In genomic region chr18:34817636-34818035, GRCh38 we compare ENCODE assay signal across 22 cellular contexts.
DNase-seq lines count a peak whose midpoint lies in the region; ATAC-seq and TF ChIP-seq lines count a peak whose summit lies in the region.
"Had no signal": no experiment of that assay in that cellular context is flagged by ENCODE, and none has a peak within 500 bp of the region (broad histone marks: within the 10 kb centered on the region; RNA-seq: fewer than 3 reads in every experiment).

No MANE protein-coding gene starts in this region.

- no peak overlapping the region for H3K9ac ChIP-seq in H9 (ENCODE audit: extremely low read depth, insufficient read length, low read length)
- H3K9ac ChIP-seq: BLaER1 treated with 17β-estradiol and CSF1 and Interleukin-3, amounts not matched to agents 10 nM and 100 nM had no signal

- no peak for DNase-seq in H9
- DNase-seq in caudate nucleus (lab: John Stamatoyannopoulos, UW) = peak in 7 of 61 donors; percentile 2 to 45 (median 31)
- peak; percentile 80 for DNase-seq in medulla oblongata (ENCODE audit: extremely low spot score)
- DNase-seq in substantia nigra (lab: John Stamatoyannopoulos, UW) = peak in 2 of 49 donors; percentile 17 to 20
- no peak for DNase-seq in DMS 273 (lab: John Stamatoyannopoulos, UW; ENCODE audit: unreplicated experiment)
- DNase-seq: CD4-positive, alpha-beta T cell; DMS53; GOT3; HCEC 1CT; IMR-90; KG1; NCI-H1048; NCI-H1417 treated with DMSO at 0.1 percent for 48 hours; NCI-H187; NCI-H2081 treated with DMSO at 0.1 percent for 48 hours; NCI-H524; NCI-H774; SIG-M5 had no signal

- H3K4me3 Mint-ChIP-seq in H9 = no peak overlapping the region
- H3K4me3 Mint-ChIP-seq: CD4-positive, alpha-beta T cell had no signal

- no peak for TF ChIP-seq CTCF in H9 (conservative IDR thresholded peaks at IDR 0.05)

- ATAC-seq in GM21423 (IDR thresholded peaks at IDR 0.05; ENCODE audit: unreplicated experiment) (no peak), HG02798 (IDR thresholded peaks at IDR 0.05; ENCODE audit: poor library complexity, unreplicated experiment) (no peak)

- H4K5ac ChIP-seq in H9 (ENCODE audit: insufficient read length, low read depth, low read length) = no peak overlapping the region

- H3K9me3 ChIP-seq in H9 (ENCODE audit: control insufficient read depth, low read depth, low read length) = no peaks in the 10 kb centered on the region
- H3K9me3 ChIP-seq: BLaER1 treated with 17β-estradiol and CSF1 and Interleukin-3, amounts not matched to agents 10 nM and 100 nM had no signal

- no peaks in the 10 kb centered on the region for H4K20me1 ChIP-seq in H9 (ENCODE audit: control insufficient read depth, insufficient read depth, insufficient read length)
- H4K20me1 ChIP-seq: BLaER1 treated with 17β-estradiol and CSF1 and Interleukin-3, amounts not matched to agents 10 nM and 100 nM had no signal

- H3K27ac ChIP-seq in H9 (ENCODE audit: insufficient read length, low read depth, low read length) (no peak overlapping the region), caudate nucleus (ENCODE audit: low read depth, low read length) (peak overlapping the region; percentile 80), substantia nigra (ENCODE audit: low read depth, low read length, poor library complexity, severe bottlenecking) (peak overlapping the region; percentile 8)
- H3K27ac ChIP-seq: BLaER1 treated with 17β-estradiol and CSF1 and Interleukin-3, amounts not matched to agents 10 nM and 100 nM; SK-N-MC had no signal

- no peak overlapping the region for H2BK12ac ChIP-seq in H9 (ENCODE audit: insufficient read length, low read depth, low read length)

- H3K9me3 Mint-ChIP-seq in H9 = no peaks in the 10 kb centered on the region
- H3K9me3 Mint-ChIP-seq: CD4-positive, alpha-beta T cell had no signal

- H3K14ac ChIP-seq in H9 (ENCODE audit: insufficient read depth, low read length) = no peak overlapping the region

- no peak overlapping the region for H3K4ac ChIP-seq in H9 (ENCODE audit: low read depth, low read length)

- no peaks in the 10 kb centered on the region for H3K27me3 ChIP-seq in H9 (ENCODE audit: insufficient read depth, low read length)
- H3K27me3 ChIP-seq: BLaER1 treated with 17β-estradiol and CSF1 and Interleukin-3, amounts not matched to agents 10 nM and 100 nM had no signal

- no peak overlapping the region for H4K8ac ChIP-seq in H9 (replicated peaks; ENCODE audit: insufficient read length, low read depth, low read length)

- H4K91ac ChIP-seq in H9 (ENCODE audit: insufficient read length, low read depth, low read length) = no peak overlapping the region

- no peak overlapping the region for H3T11ph ChIP-seq in H9 (ENCODE audit: low read length)

- H3K56ac ChIP-seq in H9 (ENCODE audit: insufficient read length, low read depth, low read length) = no peak overlapping the region

- peak overlapping the region in 2 of 3 experiments; percentile 15 to 46; a peak in 3 of 7 replicates for H3K27ac Mint-ChIP-seq in H9
- H3K27ac Mint-ChIP-seq: CD4-positive, alpha-beta T cell had no signal

- H3K4me1 Mint-ChIP-seq in H9 = peaks cover 6 to 10% of the 10 kb centered on the region in 2 experiments

- H3K18ac ChIP-seq in H9 (ENCODE audit: insufficient read length, low read depth, low read length) = no peak overlapping the region

- H3K27me3 Mint-ChIP-seq in H9 (ENCODE audit: low read depth) = no peaks in the 10 kb centered on the region; the same call in 1 of the 2 replicates

- H2AFZ ChIP-seq in H9 (ENCODE audit: low read length) = no peak overlapping the region

- peaks cover 0 to 4% (median 0%) of the 10 kb centered on the region in 3 experiments; a peak in 1 of 7 replicates for H3K36me3 Mint-ChIP-seq in H9 (ENCODE audit: insufficient read depth in 1 of 3, low read depth in 3 of 3)

- H2BK20ac ChIP-seq in H9 (ENCODE audit: low read depth, low read length, poor library complexity, severe bottlenecking) = no peak overlapping the region

- H2BK5ac ChIP-seq in H9 (ENCODE audit: insufficient read length, low read length) = no peak overlapping the region

- no peak overlapping the region for H3K4me2 ChIP-seq in H9 (ENCODE audit: insufficient read depth, insufficient read length, low read length)
- H3K4me2 ChIP-seq: BLaER1 treated with 17β-estradiol and CSF1 and Interleukin-3, amounts not matched to agents 10 nM and 100 nM had no signal

- no peaks in the 10 kb centered on the region for H3K4me1 ChIP-seq in H9 (ENCODE audit: insufficient read depth, low read length)

- no peaks in the 10 kb centered on the region for H3K79me2 ChIP-seq in H9 (ENCODE audit: insufficient read depth, low read length)

- no peak overlapping the region for H2BK120ac ChIP-seq in H9 (ENCODE audit: low read depth, low read length, poor library complexity, severe bottlenecking)

- no peak overlapping the region for H2BK15ac ChIP-seq in H9 (ENCODE audit: low read depth, low read length)

- no peaks in the 10 kb centered on the region for H3K79me1 ChIP-seq in H9 (ENCODE audit: insufficient read depth, low read depth, low read length, poor library complexity, severe bottlenecking)

- H3K23ac ChIP-seq in H9 (ENCODE audit: insufficient read length, low read depth, low read length) = no peak overlapping the region

- no peak overlapping the region for H2AK5ac ChIP-seq in H9 (ENCODE audit: insufficient read length, low read length)

- no peaks in the 10 kb centered on the region for H3K23me2 ChIP-seq in H9 (ENCODE audit: insufficient read length, low read depth, low read length, poor library complexity, severe bottlenecking)

- WGBS in H9 (ENCODE audit: extremely low coverage, insufficient read length, low lambda C conversion rate) = no CpG with 5 or more reads among the region's 2 CpGs
